In the genomic region with DNA sequence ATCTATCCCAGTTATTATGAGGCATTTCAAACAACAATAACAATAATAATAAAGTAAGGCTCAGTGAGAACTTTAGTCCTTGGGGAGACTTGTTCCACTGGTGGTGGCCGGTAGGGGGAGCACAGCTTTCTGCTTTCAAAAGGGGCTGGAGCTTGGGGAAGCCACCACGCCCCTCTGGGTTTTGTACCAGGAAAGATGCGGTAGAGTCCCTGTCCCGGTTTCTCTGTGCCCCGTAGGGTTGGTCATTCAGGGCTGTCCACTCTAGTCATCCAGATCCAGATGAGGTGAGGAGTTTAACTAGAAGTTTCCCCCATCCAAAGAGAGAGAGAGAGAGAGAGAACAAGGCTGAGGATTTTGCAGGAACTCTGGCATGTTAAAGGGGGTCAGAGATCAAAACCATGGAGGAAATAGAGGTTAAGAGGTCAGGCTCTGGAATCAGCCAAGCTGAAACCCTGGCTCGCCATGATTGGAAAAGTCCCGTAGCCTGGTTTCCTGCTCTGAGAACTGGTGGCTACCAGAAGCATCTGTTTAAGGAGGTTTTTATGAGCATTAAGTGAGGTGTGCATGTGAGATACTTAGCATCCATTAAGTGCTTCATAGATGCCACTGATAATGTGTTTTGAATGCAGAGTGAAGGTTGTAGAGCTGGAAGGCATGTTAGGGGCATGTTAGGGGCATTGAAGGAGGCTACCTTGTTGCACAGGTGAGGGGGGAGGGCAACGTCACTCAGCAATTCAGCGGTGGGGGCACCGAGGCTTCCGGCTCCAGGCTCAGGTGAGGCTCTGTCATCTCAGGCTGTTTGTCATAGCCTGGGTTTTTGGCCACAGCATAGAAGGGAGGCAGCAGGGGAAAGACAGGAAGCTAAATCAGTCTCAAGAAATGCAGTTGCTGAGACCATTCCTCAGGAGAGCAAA, we compare ENCODE assay signal across 8 cellular contexts.
DNase-seq lines count a peak whose midpoint lies in the region; ATAC-seq and TF ChIP-seq lines count a peak whose summit lies in the region.

No MANE protein-coding gene starts in this region.

- no peak overlapping the region for H3K27ac ChIP-seq in CD8-positive, alpha-beta T cell (ENCODE audit: low read depth, low read length)
- H3K27ac ChIP-seq in SJCRH30: no peak overlapping the region
- H3K27ac ChIP-seq in brain microvascular endothelial cell: no peak overlapping the region
- H3K27ac ChIP-seq in vagina: no peak overlapping the region

- no peak for TF ChIP-seq POLR2A in vagina (IDR thresholded peaks at IDR 0.05)

- intact Hi-C loops in CD8-positive, alpha-beta T cell (cut with DNase I, micrococcal nuclease): no loop called here
- intact Hi-C loops in vagina (cut with DNase I): no loop called here

- H3K36me3 Mint-ChIP-seq in CD8-positive, alpha-beta T cell: no peaks in the 10 kb centered on the region

- H3K27ac Mint-ChIP-seq in CD8-positive, alpha-beta T cell: no peak overlapping the region

- no peak for ATAC-seq in CD8-positive, alpha-beta T cell
- ATAC-seq in GM18909 (IDR thresholded peaks at IDR 0.05; ENCODE audit: poor library complexity, unreplicated experiment) (peak; percentile 82), HG03175 (IDR thresholded peaks at IDR 0.05; ENCODE audit: unreplicated experiment) (peak; percentile 80)

- no peaks in the 10 kb centered on the region for H3K4me1 ChIP-seq in CD8-positive, alpha-beta T cell (ENCODE audit: insufficient read depth, low read length)
- H3K4me1 ChIP-seq in SJCRH30: no peaks in the 10 kb centered on the region
- no peaks in the 10 kb centered on the region for H3K4me1 ChIP-seq in vagina

- H3K9me3 Mint-ChIP-seq in CD8-positive, alpha-beta T cell: no peaks in the 10 kb centered on the region

- POLR2A ChIA-PET in CD8-positive, alpha-beta T cell (lab: Charles Lee): no interaction called here

- H3K9me3 ChIP-seq in CD8-positive, alpha-beta T cell (ENCODE audit: low read length): no peaks in the 10 kb centered on the region
- H3K9me3 ChIP-seq in SJCRH30 (replicated peaks): no peaks in the 10 kb centered on the region
- H3K9me3 ChIP-seq in vagina: no peaks in the 10 kb centered on the region

- H3K27me3 ChIP-seq in CD8-positive, alpha-beta T cell (ENCODE audit: insufficient read depth, low read length): no peaks in the 10 kb centered on the region
- no peaks in the 10 kb centered on the region for H3K27me3 ChIP-seq in SJCRH30
- H3K27me3 ChIP-seq in brain microvascular endothelial cell (replicated peaks): no peaks in the 10 kb centered on the region
- H3K27me3 ChIP-seq in vagina: no peaks in the 10 kb centered on the region

- peak in 1 of 7 experiments; percentile 32 for DNase-seq in CD8-positive, alpha-beta T cell
- peak; percentile 46 to 60 for DNase-seq in SJCRH30
- DNase-seq in brain microvascular endothelial cell: peak; percentile 24
- peak; percentile 67 for DNase-seq in medulla oblongata (ENCODE audit: extremely low spot score)
- no peak for DNase-seq in vagina (ENCODE audit: extremely low spot score in 2 of 2)
- DNase-seq in glomerular visceral epithelial cell (ENCODE audit: extremely low spot score): no peak

- H3K4me3 Mint-ChIP-seq in CD8-positive, alpha-beta T cell: no peak overlapping the region

- CTCF ChIA-PET in CD8-positive, alpha-beta T cell (lab: Charles Lee): interaction anchor here (2.0 kb wide), 1 partner anchor 9 kb away, joined by 7 read pairs; no protein-coding TSS in a partner anchor

- in situ Hi-C loops in brain microvascular endothelial cell (cut with HindIII; ENCODE audit: low pct_ligation_motif_present, low sequenced_read_pairs): loop anchor here (25.0 kb wide), 1 partner anchor 607 kb away; no protein-coding TSS in a partner anchor

- H3K4me1 Mint-ChIP-seq in CD8-positive, alpha-beta T cell (ENCODE audit: low read depth): peaks cover 2% of the 10 kb centered on the region

- H3K36me3 ChIP-seq in CD8-positive, alpha-beta T cell (ENCODE audit: insufficient read depth, low read length): no peaks in the 10 kb centered on the region
- no peaks in the 10 kb centered on the region for H3K36me3 ChIP-seq in SJCRH30
- H3K36me3 ChIP-seq in brain microvascular endothelial cell (replicated peaks): no peaks in the 10 kb centered on the region
- H3K36me3 ChIP-seq in vagina: no peaks in the 10 kb centered on the region

- H3K27me3 Mint-ChIP-seq in CD8-positive, alpha-beta T cell (ENCODE audit: low read depth): no peaks in the 10 kb centered on the region

- TF ChIP-seq CTCF in CD8-positive, alpha-beta T cell (IDR thresholded peaks at IDR 0.05): peak; percentile 40
- peak; percentile 89 for TF ChIP-seq CTCF in brain microvascular endothelial cell (IDR thresholded peaks at IDR 0.05; ENCODE audit: low read depth, low read length, missing control alignments)
- TF ChIP-seq CTCF in vagina (IDR thresholded peaks at IDR 0.05): no peak

- no peak overlapping the region for H3K4me3 ChIP-seq in CD8-positive, alpha-beta T cell (ENCODE audit: low read depth, low read length)
- H3K4me3 ChIP-seq in SJCRH30 (no peak overlapping the region), brain microvascular endothelial cell (ENCODE audit: low read depth, low read length) (no peak overlapping the region), vagina (no peak overlapping the region)

Comparison
In these comparisons a context has a peak if more than half of its experiments do, and no peak if none do; other contexts are left out.
1. DNase-seq: peak in SJCRH30 (2 of 2), brain microvascular endothelial cell (single experiment) and medulla oblongata (single experiment); none in vagina (0 of 2) and glomerular visceral epithelial cell (single experiment).
2. CTCF ChIP-seq: peak in CD8-positive, alpha-beta T cell (single experiment) and brain microvascular endothelial cell (single experiment); none in vagina (0 of 3).